In genomic region chr5:93421498-93421897, GRCh38 we compare ENCODE assay signal across 18 cellular contexts.
A peak's percentile ranks its signal among the peaks of the same experiment; 100 is the strongest.
DNase-seq lines count a peak whose midpoint lies in the region; ATAC-seq and TF ChIP-seq lines count a peak whose summit lies in the region.
"Had no signal": no experiment of that assay in that cellular context is flagged by ENCODE, and none has a peak within 500 bp of the region (broad histone marks: within the 10 kb centered on the region; RNA-seq: fewer than 3 reads in every experiment).

No MANE protein-coding gene starts in this region.

- H3K4me1 Mint-ChIP-seq in CD8-positive, alpha-beta T cell (ENCODE audit: low read depth) = no peaks in the 10 kb centered on the region
- H3K4me1 Mint-ChIP-seq: memory B cell had no signal

- POLR2A ChIA-PET in CD8-positive, alpha-beta T cell (lab: Charles Lee) = no interaction called here

- H3K9me3 Mint-ChIP-seq in CD8-positive, alpha-beta T cell = no peaks in the 10 kb centered on the region
- H3K9me3 Mint-ChIP-seq: memory B cell had no signal

- H3K4me3 Mint-ChIP-seq in CD8-positive, alpha-beta T cell = no peak overlapping the region
- H3K4me3 Mint-ChIP-seq: memory B cell had no signal

- H3K4me3 ChIP-seq in NT2/D1 (ENCODE audit: insufficient read length, low read depth) = no peak overlapping the region
- no peak overlapping the region for H3K4me3 ChIP-seq in CD8-positive, alpha-beta T cell (ENCODE audit: low read depth, low read length)
- H3K4me3 ChIP-seq: colonic mucosa, gastroesophageal sphincter had no signal

- no peak overlapping the region for H3K27ac ChIP-seq in substantia nigra (ENCODE audit: low read depth, low read length, poor library complexity, severe bottlenecking)
- no peak overlapping the region for H3K27ac ChIP-seq in CD8-positive, alpha-beta T cell (ENCODE audit: low read depth, low read length)
- H3K27ac ChIP-seq: colonic mucosa, gastroesophageal sphincter, HL-60, neutrophil had no signal

- H3K36me3 ChIP-seq in NT2/D1 (ENCODE audit: insufficient read depth, insufficient read length, low read length) = no peaks in the 10 kb centered on the region
- no peaks in the 10 kb centered on the region for H3K36me3 ChIP-seq in CD8-positive, alpha-beta T cell (ENCODE audit: insufficient read depth, low read length)
- H3K36me3 ChIP-seq: colonic mucosa, gastroesophageal sphincter, neutrophil had no signal

- DNase-seq in NT2/D1 (ENCODE audit: low read depth, low spot score) = peak; percentile 78
- peak; percentile 78 for DNase-seq in ecto neural progenitor cell (ENCODE audit: low spot score)
- peak; percentile 56 for DNase-seq in medulla oblongata (ENCODE audit: extremely low spot score)
- DNase-seq in substantia nigra (lab: John Stamatoyannopoulos, UW) = peak in 29 of 49 donors; percentile 1 to 50 (median 18)
- no peak for DNase-seq in NCI-H446 treated with DMSO at 0.1 percent for 48 hours (lab: John Stamatoyannopoulos, UW)
- DNase-seq in CD8-positive, alpha-beta T cell = no peak
- DNase-seq: activated CD4-positive, alpha-beta T cell treated with anti-CD3 and anti-CD28 coated beads, Interleukin-2, amount 50 U/mL, for 1 hour; activated naive CD4-positive, alpha-beta T cell; colonic mucosa; kidney; NCI-H2107; stimulated activated CD4-positive, alpha-beta T cell treated with anti-CD3 and anti-CD28 coated beads, Interleukin-4, amount 100 ng/mL, for 4 hours; stimulated activated CD8-positive, alpha-beta memory T cell treated with anti-CD3 and anti-CD28 coated beads, Interleukin-4, amount 100 ng/mL, for 48 hours had no signal

- H3K9ac ChIP-seq in NT2/D1 (ENCODE audit: insufficient read length, low read depth) = no peak overlapping the region

- peaks cover 4% of the 10 kb centered on the region for H3K4me1 ChIP-seq in NT2/D1 (ENCODE audit: insufficient read depth, insufficient read length)
- H3K4me1 ChIP-seq in CD8-positive, alpha-beta T cell (ENCODE audit: insufficient read depth, low read length) = no peaks in the 10 kb centered on the region
- H3K4me1 ChIP-seq: colonic mucosa had no signal

- intact Hi-C loops in CD8-positive, alpha-beta T cell (cut with DNase I, micrococcal nuclease) = no loop called here

- no peaks in the 10 kb centered on the region for H3K27me3 ChIP-seq in NT2/D1 (ENCODE audit: insufficient read depth, insufficient read length)
- no peaks in the 10 kb centered on the region for H3K27me3 ChIP-seq in CD8-positive, alpha-beta T cell (ENCODE audit: insufficient read depth, low read length)
- H3K27me3 ChIP-seq: colonic mucosa, gastroesophageal sphincter, neutrophil had no signal

- H3K27me3 Mint-ChIP-seq in CD8-positive, alpha-beta T cell (ENCODE audit: low read depth) = no peaks in the 10 kb centered on the region
- H3K27me3 Mint-ChIP-seq: memory B cell had no signal

- no peak overlapping the region for H3K27ac Mint-ChIP-seq in CD8-positive, alpha-beta T cell
- H3K27ac Mint-ChIP-seq: memory B cell had no signal

- no peaks in the 10 kb centered on the region for H3K9me3 ChIP-seq in NT2/D1 (ENCODE audit: insufficient read depth, low read length)
- H3K9me3 ChIP-seq in CD8-positive, alpha-beta T cell (ENCODE audit: low read length) = no peaks in the 10 kb centered on the region
- H3K9me3 ChIP-seq: colonic mucosa, gastroesophageal sphincter, neutrophil had no signal

- no peak for TF ChIP-seq CTCF in CD8-positive, alpha-beta T cell (IDR thresholded peaks at IDR 0.05)

- H3K36me3 Mint-ChIP-seq in CD8-positive, alpha-beta T cell = no peaks in the 10 kb centered on the region
- H3K36me3 Mint-ChIP-seq: memory B cell had no signal

- CTCF ChIA-PET in CD8-positive, alpha-beta T cell (lab: Charles Lee) = interaction anchor here (1.5 kb wide), 1 partner anchor 9 kb away, joined by 3 read pairs; no protein-coding TSS in a partner anchor

- no peak for ATAC-seq in GM18867 (IDR thresholded peaks at IDR 0.05; ENCODE audit: unreplicated experiment)
- ATAC-seq in CD8-positive, alpha-beta T cell = no peak
- ATAC-seq: gastroesophageal sphincter had no signal

Comparison
In these comparisons a context has a peak if more than half of its experiments do, and no peak if none do; other contexts are left out.
1. DNase-seq: peak in NT2/D1 (single experiment), ecto neural progenitor cell (single experiment), medulla oblongata (single experiment) and substantia nigra (29 of 49); none in NCI-H446 treated with DMSO at 0.1 percent for 48 hours (single experiment) and CD8-positive, alpha-beta T cell (0 of 7).